Comparison of ENCODE assay signal across 1 cellular context in genomic region chr1:32012709-32013385, GRCh38.
A peak's percentile ranks its signal among the peaks of the same experiment; 100 is the strongest.
TF ChIP-seq lines count a peak whose summit lies in the region.

No MANE protein-coding gene starts in this region.

TF ChIP-seq in GM12878, 131 proteins besides CTCF, POLR2A, EP300 and RAD21 (continued from another document):
- TF ChIP-seq PRDM15 (CRISPR knock-in tag; IDR thresholded peaks at IDR 0.05) (no peak), NR2C2 (IDR thresholded peaks at IDR 0.05; ENCODE audit: borderline replicate concordance, control insufficient read depth, insufficient read length, low read depth) (no peak), HDAC6 (IDR thresholded peaks at IDR 0.05; ENCODE audit: unreplicated experiment) (no peak), SIN3A (IDR thresholded peaks at IDR 0.05; ENCODE audit: low read depth, low read length) (no peak), ATF2 (IDR thresholded peaks at IDR 0.05; ENCODE audit: low read length) (no peak), SKIL (IDR thresholded peaks at IDR 0.05; ENCODE audit: low read depth, poor library complexity, severe bottlenecking) (no peak), SUZ12 (IDR thresholded peaks at IDR 0.05; ENCODE audit: unreplicated experiment) (no peak), ZZZ3 (IDR thresholded peaks at IDR 0.05; ENCODE audit: control insufficient read depth, insufficient read length, low read depth) (no peak), CBX5 (IDR thresholded peaks at IDR 0.05; ENCODE audit: low read depth) (no peak), EED (IDR thresholded peaks at IDR 0.05; ENCODE audit: low read depth) (peak; percentile 57; the same call in 1 of the 2 replicates), ELK1 (IDR thresholded peaks at IDR 0.05; ENCODE audit: low read depth, low read length) (no peak), PBX3 (IDR thresholded peaks at IDR 0.05; ENCODE audit: insufficient replicate concordance, low read depth, low read length) (no peak), STAT3 (IDR thresholded peaks at IDR 0.05; ENCODE audit: low read depth, low read length) (no peak), NR2C1 (IDR thresholded peaks at IDR 0.05) (no peak), PAX5 (IDR thresholded peaks at IDR 0.05; ENCODE audit: borderline replicate concordance, low read depth, low read length) (no peak), PML (IDR thresholded peaks at IDR 0.05; ENCODE audit: low read length) (no peak), SMARCA5 (IDR thresholded peaks at IDR 0.05) (peak; percentile 25; the same call in 1 of the 2 replicates), SREBF2 (IDR thresholded peaks at IDR 0.05; ENCODE audit: low read length) (no peak), ETV6 (conservative IDR thresholded peaks at IDR 0.05 in 1 of 2, IDR thresholded peaks at IDR 0.05 in 1 of 2; ENCODE audit: borderline replicate concordance in 1 of 2, low read depth in 1 of 2) (no peak), FOS (IDR thresholded peaks at IDR 0.05; ENCODE audit: borderline replicate concordance, extremely low read depth, insufficient read length) (no peak), TARDBP (IDR thresholded peaks at IDR 0.05; ENCODE audit: borderline replicate concordance) (no peak), JUNB (IDR thresholded peaks at IDR 0.05) (no peak), HCFC1 (IDR thresholded peaks at IDR 0.05; ENCODE audit: low read length) (no peak), NBN (IDR thresholded peaks at IDR 0.05) (peak; percentile 79), SPI1 (IDR thresholded peaks at IDR 0.05; ENCODE audit: borderline replicate concordance, insufficient read depth, low read depth, low read length) (no peak), KDM1A (IDR thresholded peaks at IDR 0.05; ENCODE audit: borderline replicate concordance) (no peak), MLLT1 (IDR thresholded peaks at IDR 0.05) (0 out of 2 replicates have a peak, but pooled peaks have one; percentile 47)
